Comparison of ENCODE assay signal across 28 cellular contexts in the genomic region with DNA sequence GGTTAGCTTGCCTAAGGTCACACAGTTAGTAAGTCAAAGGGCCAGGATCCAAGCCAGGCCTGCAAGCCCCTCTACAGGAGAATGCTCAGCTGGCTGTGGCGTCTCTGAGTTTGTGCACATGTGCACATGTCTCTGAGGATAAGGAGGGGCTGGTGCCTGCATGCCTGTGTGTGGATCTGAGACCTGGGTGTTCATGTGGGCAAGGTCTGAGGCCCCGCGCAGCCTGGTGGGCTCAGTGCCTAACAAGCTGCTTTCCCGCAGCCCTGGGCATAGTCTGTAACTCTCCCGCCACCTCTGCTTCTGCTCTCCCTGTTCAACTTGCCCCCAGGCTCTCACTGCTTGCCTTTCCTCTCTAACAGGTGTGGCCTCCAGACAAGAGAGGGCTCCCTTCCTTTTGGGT. TPM values are rescaled to one million over a fixed set of nuclear protein-coding genes. Genes with fewer than 3 reads are reported as not detected.
DNase-seq lines count a peak whose midpoint lies in the region; ATAC-seq and TF ChIP-seq lines count a peak whose summit lies in the region.
"Had no signal": no experiment of that assay in that cellular context is flagged by ENCODE, and none has a peak within 500 bp of the region (broad histone marks: within the 10 kb centered on the region; RNA-seq: fewer than 3 reads in every experiment).

No MANE protein-coding gene starts in this region.

- H2BK12ac ChIP-seq in neuronal stem cell (ENCODE audit: low read length), result no peak overlapping the region

- H3K27ac Mint-ChIP-seq in natural killer cell treated with Interleukin-12 subunit alpha and Interleukin-12 subunit beta and Interleukin-15 and Interleukin-18, amount 100 ng/mL, for 72 hours, result no peak overlapping the region
- no peak overlapping the region for H3K27ac Mint-ChIP-seq in natural killer cell
- H3K27ac Mint-ChIP-seq: B cell; CD4-positive, alpha-beta T cell; CD8-positive, alpha-beta T cell had no signal

- CTCF ChIA-PET in SK-N-SH (lab: Yijun Ruan, JAX), result interaction anchor here (1.5 to 2.0 kb wide), 2 partner anchors 16 to 28 kb away, joined by 3 to 13 read pairs; no protein-coding TSS in a partner anchor

- H2AK5ac ChIP-seq in neuronal stem cell (ENCODE audit: low read depth, low read length), result no peak overlapping the region

- peak overlapping the region; percentile 33 for H3K18ac ChIP-seq in neuronal stem cell (ENCODE audit: low read length)

- H3K9ac ChIP-seq in neuronal stem cell (ENCODE audit: low read depth, low read length, poor library complexity) (peak overlapping the region; percentile 71), SK-N-SH (no peak overlapping the region)
- H3K9ac ChIP-seq: BLaER1 treated with 17β-estradiol and CSF1 and Interleukin-3, amounts not matched to agents 10 nM and 100 nM had no signal

- H3K9me3 ChIP-seq in neuronal stem cell (replicated peaks in 1 of 2; ENCODE audit: control insufficient read depth in 2 of 2, insufficient read depth in 1 of 2, low read depth in 1 of 2, low read length in 2 of 2), result peaks cover 0 to 1% of the 10 kb centered on the region in 2 donors
- H3K9me3 ChIP-seq in spleen, result no peaks in the 10 kb centered on the region
- H3K9me3 ChIP-seq in SK-N-SH, result no peaks in the 10 kb centered on the region
- H3K9me3 ChIP-seq: A549; BLaER1 treated with 17β-estradiol and CSF1 and Interleukin-3, amounts not matched to agents 10 nM and 100 nM; Caco-2 had no signal

- no peak overlapping the region for H4K91ac ChIP-seq in neuronal stem cell (ENCODE audit: low read depth, low read length, poor library complexity)

- no CpG with 5 or more reads among the region's 5 CpGs for WGBS in neuronal stem cell (ENCODE audit: extremely low coverage in 2 of 2, insufficient read length in 2 of 2, insufficient replicate concordance in 1 of 2), 2 donors
- WGBS in spleen, 5 donors, result 82 to 98% (median 88%) methylated on average over 5 of the region's 5 CpGs
- WGBS in SK-N-SH (ENCODE audit: low lambda C conversion rate), result 40% methylated on average over 3 of the region's 5 CpGs

- H3K9me3 Mint-ChIP-seq in natural killer cell treated with Interleukin-12 subunit alpha and Interleukin-12 subunit beta and Interleukin-15 and Interleukin-18, amount 100 ng/mL, for 72 hours, result no peaks in the 10 kb centered on the region
- H3K9me3 Mint-ChIP-seq in natural killer cell, result no peaks in the 10 kb centered on the region
- H3K9me3 Mint-ChIP-seq: CD4-positive, alpha-beta T cell; CD8-positive, alpha-beta T cell had no signal

- intact Hi-C loops in natural killer cell (cut with micrococcal nuclease) (no loop called here), spleen (cut with DNase I; ENCODE audit: low total_unique reads) (no loop called here), left ventricle myocardium superior (cut with micrococcal nuclease) (no loop called here)

- H2BK120ac ChIP-seq in neuronal stem cell (ENCODE audit: low read depth, low read length), result no peak overlapping the region

- H3K27me3 Mint-ChIP-seq in natural killer cell treated with Interleukin-12 subunit alpha and Interleukin-12 subunit beta and Interleukin-15 and Interleukin-18, amount 100 ng/mL, for 72 hours, result peaks cover 8 to 9% of the 10 kb centered on the region in 2 donors
- H3K27me3 Mint-ChIP-seq in natural killer cell (ENCODE audit: low read depth in 2 of 2), result peaks cover 13 to 16% of the 10 kb centered on the region in 2 donors

- TF ChIP-seq POLR2A in spleen (IDR thresholded peaks at IDR 0.05), result no peak

- H4K20me1 ChIP-seq in SK-N-SH (ENCODE audit: insufficient read depth), result no peaks in the 10 kb centered on the region
- H4K20me1 ChIP-seq: BLaER1 treated with 17β-estradiol and CSF1 and Interleukin-3, amounts not matched to agents 10 nM and 100 nM had no signal

- H3K4ac ChIP-seq in neuronal stem cell (ENCODE audit: low read length), result no peak overlapping the region

- no peak for ATAC-seq in natural killer cell treated with Interleukin-12 subunit alpha and Interleukin-12 subunit beta and Interleukin-15 and Interleukin-18, amount 100 ng/mL, for 72 hours
- ATAC-seq in natural killer cell (no peak), left ventricle myocardium superior (no peak)
- ATAC-seq: A549; CD8-positive, alpha-beta T cell; GM12878 had no signal

- H3K9me2 ChIP-seq in SK-N-SH, result no peaks in the 10 kb centered on the region

- H3K79me1 ChIP-seq in neuronal stem cell (ENCODE audit: low read depth, low read length), result no peaks in the 10 kb centered on the region

- no peak overlapping the region for H4K8ac ChIP-seq in neuronal stem cell (ENCODE audit: low read depth, low read length)

- H2BK15ac ChIP-seq in neuronal stem cell (ENCODE audit: low read length), result peak overlapping the region; percentile 43

- no peaks in the 10 kb centered on the region for H3F3A ChIP-seq in SK-N-SH (replicated peaks; ENCODE audit: insufficient read depth)

- H3K4me1 Mint-ChIP-seq in natural killer cell treated with Interleukin-12 subunit alpha and Interleukin-12 subunit beta and Interleukin-15 and Interleukin-18, amount 100 ng/mL, for 72 hours (ENCODE audit: low read depth in 2 of 2), result peaks cover 0 to 4% of the 10 kb centered on the region in 2 donors
- H3K4me1 Mint-ChIP-seq in natural killer cell, result peaks cover 0 to 9% of the 10 kb centered on the region in 2 donors

- DNase-seq in natural killer cell treated with Interleukin-12 subunit alpha and Interleukin-12 subunit beta and Interleukin-15 and Interleukin-18, amount 100 ng/mL, for 72 hours (ENCODE audit: low spot score), result peak; percentile 53
- no peak for DNase-seq in natural killer cell
- no peak for DNase-seq in neuronal stem cell (ENCODE audit: low spot score)
- DNase-seq in spleen, result peak; percentile 47
- no peak for DNase-seq in SK-N-SH
- no peak for DNase-seq in NK-92 treated with Interleukin-12 subunit alpha and Interleukin-12 subunit beta, amount 100 ng/mL, for 24 hours (lab: John Stamatoyannopoulos, UW)
- DNase-seq in left ventricle myocardium superior, result no peak
- DNase-seq: AML-193; Caco-2; Calu3; CD4-positive, alpha-beta T cell; CD8-positive, alpha-beta T cell; DMS153; DMS53; DMS79; DND-41; EL; GDM1 had no signal

- H3K4me3 Mint-ChIP-seq in natural killer cell treated with Interleukin-12 subunit alpha and Interleukin-12 subunit beta and Interleukin-15 and Interleukin-18, amount 100 ng/mL, for 72 hours, result no peak overlapping the region
- H3K4me3 Mint-ChIP-seq in natural killer cell, result no peak overlapping the region
- H3K4me3 Mint-ChIP-seq: B cell; CD4-positive, alpha-beta T cell; CD8-positive, alpha-beta T cell had no signal

- H3K27ac ChIP-seq in neuronal stem cell (replicated peaks; ENCODE audit: low read length) (no peak overlapping the region), spleen (no peak overlapping the region), SK-N-SH (ENCODE audit: low read depth in 2 of 2, low read length in 1 of 2) (no peak overlapping the region)
- H3K27ac ChIP-seq: 22Rv1; A549; BLaER1 treated with 17β-estradiol and CSF1 and Interleukin-3, amounts not matched to agents 10 nM and 100 nM; C4-2B had no signal

- H3K36me3 ChIP-seq in neuronal stem cell (replicated peaks in 1 of 2; ENCODE audit: control insufficient read depth in 2 of 2, insufficient read depth in 2 of 2, low read length in 2 of 2) (no peaks in the 10 kb centered on the region), spleen (no peaks in the 10 kb centered on the region), SK-N-SH (replicated peaks in 1 of 2; ENCODE audit: control insufficient read depth in 1 of 2, insufficient read depth in 2 of 2, low read length in 1 of 2) (no peaks in the 10 kb centered on the region)
- H3K36me3 ChIP-seq: BLaER1 treated with 17β-estradiol and CSF1 and Interleukin-3, amounts not matched to agents 10 nM and 100 nM had no signal

- H3K23ac ChIP-seq in neuronal stem cell (ENCODE audit: low read depth, low read length, poor library complexity), result no peak overlapping the region

- H3K4me2 ChIP-seq in neuronal stem cell (ENCODE audit: insufficient read depth, low read length, poor library complexity, severe bottlenecking) (no peak overlapping the region), SK-N-SH (no peak overlapping the region)
- H3K4me2 ChIP-seq: A549; BLaER1 treated with 17β-estradiol and CSF1 and Interleukin-3, amounts not matched to agents 10 nM and 100 nM had no signal

- no peak overlapping the region for H2BK5ac ChIP-seq in neuronal stem cell (ENCODE audit: low read length)

- H3K4me3 ChIP-seq in neuronal stem cell (ENCODE audit: low read length in 2 of 2) (no peak overlapping the region), spleen (no peak overlapping the region), SK-N-SH (ENCODE audit: low read depth in 2 of 2, low read length in 1 of 2) (no peak overlapping the region)
- H3K4me3 ChIP-seq: A549; BLaER1 treated with 17β-estradiol and CSF1 and Interleukin-3, amounts not matched to agents 10 nM and 100 nM; GM12878 had no signal

- H3K36me3 Mint-ChIP-seq in natural killer cell treated with Interleukin-12 subunit alpha and Interleukin-12 subunit beta and Interleukin-15 and Interleukin-18, amount 100 ng/mL, for 72 hours, result no peaks in the 10 kb centered on the region
- no peaks in the 10 kb centered on the region for H3K36me3 Mint-ChIP-seq in natural killer cell
- H3K36me3 Mint-ChIP-seq: CD8-positive, alpha-beta T cell had no signal

- no peak for TF ChIP-seq EP300 in SK-N-SH (IDR thresholded peaks at IDR 0.05; ENCODE audit: borderline replicate concordance in 1 of 2, low read depth in 1 of 2, low read length in 1 of 2)

- peaks cover 0 to 45% (median 0%) of the 10 kb centered on the region in 3 experiments for H3K27me3 ChIP-seq in neuronal stem cell (ENCODE audit: control insufficient read depth in 3 of 3, insufficient read depth in 3 of 3, low read depth in 1 of 3, low read length in 3 of 3)
- peaks cover 0 to 61% (median 6%) of the 10 kb centered on the region in 7 donors for H3K27me3 ChIP-seq in spleen (replicated peaks in 1 of 7)
- H3K27me3 ChIP-seq in SK-N-SH (ENCODE audit: insufficient read depth), result no peaks in the 10 kb centered on the region

- POLR2A ChIA-PET in SK-N-SH (lab: Yijun Ruan, JAX), result interaction anchor here (0.6 kb wide), 1 partner anchor 29 kb away, joined by 3 read pairs; no protein-coding TSS in a partner anchor

- TF ChIP-seq CTCF in natural killer cell (IDR thresholded peaks at IDR 0.05) (no peak), spleen (IDR thresholded peaks at IDR 0.05 in 8 of 11, conservative IDR thresholded peaks at IDR 0.05 in 3 of 11) (no peak), SK-N-SH (IDR thresholded peaks at IDR 0.05) (no peak)

- TF ChIP-seq RAD21 in SK-N-SH (IDR thresholded peaks at IDR 0.05; ENCODE audit: low read length), result no peak

- H3K4me1 ChIP-seq in neuronal stem cell (ENCODE audit: control insufficient read depth in 2 of 2, insufficient read depth in 1 of 2, low read depth in 1 of 2, low read length in 2 of 2) (peaks cover 6 to 23% of the 10 kb centered on the region in 2 donors), spleen (peaks cover 0 to 27% (median 2%) of the 10 kb centered on the region in 6 donors), SK-N-SH (ENCODE audit: control insufficient read depth in 1 of 2, insufficient read depth in 2 of 2, low read depth in 1 of 2, low read length in 1 of 2) (peaks cover 0 to 2% of the 10 kb centered on the region in 2 experiments; a peak in 1 of 4 replicates)

- no peak overlapping the region for H2AFZ ChIP-seq in neuronal stem cell (ENCODE audit: low read length)
- H2AFZ ChIP-seq in SK-N-SH (ENCODE audit: low read depth), result no peak overlapping the region

- H3K79me2 ChIP-seq in SK-N-SH (ENCODE audit: insufficient read depth), result no peaks in the 10 kb centered on the region

- H3K14ac ChIP-seq in neuronal stem cell (ENCODE audit: low read length), result no peak overlapping the region

RNA-seq across cellular contexts. Expression of a gene that starts 4.3 kb away (rescaled TPM):
- total RNA-seq in natural killer cell treated with Interleukin-12 subunit alpha and Interleukin-12 subunit beta and Interleukin-15 and Interleukin-18, amount 100 ng/mL, for 72 hours, result under 1 TPM in 1 of 2 donors, not detected in 1; 0.11 TPM
- total RNA-seq in natural killer cell (under 1 TPM in 2 of 3 donors, not detected in 1; 0.54 to 0.70 TPM), spleen (1 to 10 TPM in 6 of 7 donors, under 1 TPM in 1; 0.91 to 3.1 (median 2.7) TPM), left ventricle myocardium superior (1.2 TPM)
- polyA plus RNA-seq in neuronal stem cell (2013, experiment 1 of 2), result 0.18 TPM
- 0.22 TPM for polyA plus RNA-seq in neuronal stem cell (2013, experiment 2 of 2)
- polyA plus RNA-seq in spleen (1 to 10 TPM in 1 of 3 donors, under 1 TPM in 2; 0.35 to 1.2 (median 0.50) TPM), SK-N-SH (2012; rRNA removed) (0.02 and 0.06 TPM in 2 replicates)
- polyA plus RNA-seq in SK-N-SH (2012; cell fraction: cytosol; rRNA removed), result 0.08 and 0.14 TPM in 2 replicates
- 0.21 and 0.42 TPM in 2 replicates for polyA plus RNA-seq in SK-N-SH (2012; cell fraction: nucleus; rRNA removed)
- total RNA-seq: B cell; CD4-positive, alpha-beta T cell; CD8-positive, alpha-beta T cell; G401 had no signal
- polyA plus RNA-seq: BJ had no signal

RNA-seq across cellular contexts. Expression of a gene that starts 44.4 kb away (rescaled TPM):
- total RNA-seq in natural killer cell treated with Interleukin-12 subunit alpha and Interleukin-12 subunit beta and Interleukin-15 and Interleukin-18, amount 100 ng/mL, for 72 hours, result 1 to 10 TPM in 1 of 2 donors, under 1 TPM in 1; 0.92 to 1.9 TPM
- total RNA-seq in natural killer cell, result 1 to 10 TPM in 1 of 3 donors, under 1 TPM in 1, not detected in 1; 0.79 to 2.2 TPM
- polyA plus RNA-seq in neuronal stem cell (2013, experiment 1 of 2), result 0.08 TPM
- 0.07 TPM for polyA plus RNA-seq in neuronal stem cell (2013, experiment 2 of 2)
- 1 to 10 TPM in 1 of 7 donors, under 1 TPM in 1, not detected in 5; 0.30 to 1.7 TPM for total RNA-seq in spleen
- polyA plus RNA-seq in spleen, result under 1 TPM; 0.22 to 0.39 (median 0.24) TPM
- polyA plus RNA-seq in SK-N-SH (2012; rRNA removed), result 0.05 and 0.11 TPM in 2 replicates
- polyA plus RNA-seq in SK-N-SH (2012; cell fraction: cytosol; rRNA removed), result 0.04 and 0.06 TPM in 2 replicates
- polyA plus RNA-seq in SK-N-SH (2012; cell fraction: nucleus; rRNA removed), result 0.77 and 1.5 TPM in 2 replicates
- total RNA-seq in left ventricle myocardium superior, result 1.9 TPM
- total RNA-seq: A172; CD8-positive, alpha-beta T cell; Daoy; G401 had no signal
- polyA plus RNA-seq: BJ had no signal

Comparison
In these comparisons a context has a peak if more than half of its experiments do, and no peak if none do; other contexts are left out.
1. DNase-seq: peak in natural killer cell treated with Interleukin-12 subunit alpha and Interleukin-12 subunit beta and Interleukin-15 and Interleukin-18, amount 100 ng/mL, for 72 hours (single experiment) and spleen (single experiment); none in natural killer cell (single experiment), neuronal stem cell (single experiment), SK-N-SH (single experiment), NK-92 treated with Interleukin-12 subunit alpha and Interleukin-12 subunit beta, amount 100 ng/mL, for 24 hours (single experiment) and left ventricle myocardium superior (single experiment).